In genomic region chr9:132241840-132242620, GRCh38 we compare ENCODE assay signal across 8 cellular contexts.
DNase-seq lines count a peak whose midpoint lies in the region; ATAC-seq, FAIRE-seq and TF ChIP-seq lines count a peak whose summit lies in the region.

No MANE protein-coding gene starts in this region.

- CTCF ChIA-PET in activated CD4-positive, alpha-beta memory T cell treated with anti-CD3 and anti-CD28 coated beads, Interleukin-2, amount 10 ng/mL, durations not matched to agents 7 days and 5 days (lab: Charles Lee) = interaction anchor here (0.6 to 4.4 kb wide), 7 partner anchors 11 to 609 kb away, joined by 3 to 28 read pairs (median 4); no protein-coding TSS in a partner anchor

- TF ChIP-seq POLR2A in GM12891 (IDR thresholded peaks at IDR 0.05; ENCODE audit: low read depth, low read length) (no peak), esophagus muscularis mucosa (IDR thresholded peaks at IDR 0.05; ENCODE audit: low read depth) (no peak)

- no peak for TF ChIP-seq EP300 in esophagus muscularis mucosa (IDR thresholded peaks at IDR 0.05)

- peaks cover 0 to 26% (median 0%) of the 10 kb centered on the region in 4 donors for H3K27me3 ChIP-seq in esophagus muscularis mucosa
- H3K27me3 ChIP-seq in osteoblast (ENCODE audit: insufficient read depth, low read length) = peaks cover 24% of the 10 kb centered on the region

- peaks cover 4% of the 10 kb centered on the region for H4K20me1 ChIP-seq in osteoblast (ENCODE audit: insufficient read depth, low read length)

- no peaks in the 10 kb centered on the region for H3K9me3 Mint-ChIP-seq in activated CD4-positive, alpha-beta memory T cell treated with anti-CD3 and anti-CD28 coated beads, Interleukin-2, amount 10 ng/mL, durations not matched to agents 7 days and 5 days

- peak overlapping the region; percentile 87 for H3K4me2 ChIP-seq in osteoblast (ENCODE audit: insufficient read depth, low read length)

- no peak for ATAC-seq in GM18519 (IDR thresholded peaks at IDR 0.05; ENCODE audit: low FRiP score, unreplicated experiment)

- peaks cover 9% of the 10 kb centered on the region for H3K4me1 Mint-ChIP-seq in activated CD4-positive, alpha-beta memory T cell treated with anti-CD3 and anti-CD28 coated beads, Interleukin-2, amount 10 ng/mL, durations not matched to agents 7 days and 5 days

- peak overlapping the region; percentile 40 to 67 (median 56) for H3K27ac ChIP-seq in esophagus muscularis mucosa (replicated peaks in 1 of 4)
- H3K27ac ChIP-seq in osteoblast (ENCODE audit: low read depth, low read length) = peak overlapping the region; percentile 33

- in situ Hi-C loops in KBM-7 (cut with MboI; ENCODE audit: low pct_unique_long_range_greater_than_20kb, low sequenced_read_pairs) = loop anchor here (25.0 kb wide), 1 partner anchor 480 kb away; no protein-coding TSS in a partner anchor

- H3K4me1 ChIP-seq in esophagus muscularis mucosa = peaks cover 19 to 43% (median 40%) of the 10 kb centered on the region in 4 donors
- H3K4me1 ChIP-seq in osteoblast (ENCODE audit: insufficient read depth, low read length) = peaks cover 27% of the 10 kb centered on the region

- under 1% methylated on average over 36 of the region's 81 CpGs for WGBS in esophagus muscularis mucosa

- TF ChIP-seq CTCF in esophagus muscularis mucosa (IDR thresholded peaks at IDR 0.05) (peak in 1 of 3 experiments; percentile 3), osteoblast (IDR thresholded peaks at IDR 0.05; ENCODE audit: extremely low read depth, low read depth, low read length) (no peak)

- H3K4me3 ChIP-seq in esophagus muscularis mucosa = peak overlapping the region; percentile 70 to 81 (median 76)
- peak overlapping the region; percentile 73 for H3K4me3 ChIP-seq in osteoblast (ENCODE audit: insufficient read depth, low read length)

- peak; percentile 63 for DNase-seq in GM12891 (ENCODE audit: insufficient read length, low spot score)
- DNase-seq in KBM-7 = peak; percentile 86
- peak; percentile 65 for DNase-seq in activated CD4-positive, alpha-beta memory T cell treated with anti-CD3 and anti-CD28 coated beads, Interleukin-2, amount 10 ng/mL, durations not matched to agents 7 days and 5 days
- DNase-seq in esophagus muscularis mucosa (ENCODE audit: extremely low spot score) = no peak
- peak; percentile 91 for DNase-seq in osteoblast (ENCODE audit: insufficient read length, low spot score, missing footprints)
- DNase-seq in AG08396 (ENCODE audit: low spot score) = no peak
- DNase-seq in hepatic stellate cell (ENCODE audit: low spot score) = no peak

- FAIRE-seq in GM12891 (lab: Jason Lieb, UNC) = no peak

- peak overlapping the region; percentile 56 for H3K27ac Mint-ChIP-seq in activated CD4-positive, alpha-beta memory T cell treated with anti-CD3 and anti-CD28 coated beads, Interleukin-2, amount 10 ng/mL, durations not matched to agents 7 days and 5 days

- POLR2A ChIA-PET in activated CD4-positive, alpha-beta memory T cell treated with anti-CD3 and anti-CD28 coated beads, Interleukin-2, amount 10 ng/mL, durations not matched to agents 7 days and 5 days (lab: Charles Lee) = interaction anchor here (0.6 to 1.8 kb wide), 9 partner anchors 18 to 741 kb away, joined by 3 to 6 read pairs (median 4); partner anchors contain the start of genes MED27 and TSC1

- H3K36me3 ChIP-seq in esophagus muscularis mucosa (no peaks in the 10 kb centered on the region), osteoblast (ENCODE audit: insufficient read depth, low read length) (no peaks in the 10 kb centered on the region)

- intact Hi-C loops in esophagus muscularis mucosa (cut with DNase I) = no loop called here

- no peaks in the 10 kb centered on the region for H3K9me3 ChIP-seq in esophagus muscularis mucosa
- no peaks in the 10 kb centered on the region for H3K9me3 ChIP-seq in osteoblast (ENCODE audit: low read depth, low read length)

- peak overlapping the region; percentile 90 for H3K4me3 Mint-ChIP-seq in activated CD4-positive, alpha-beta memory T cell treated with anti-CD3 and anti-CD28 coated beads, Interleukin-2, amount 10 ng/mL, durations not matched to agents 7 days and 5 days

- H3K27me3 Mint-ChIP-seq in activated CD4-positive, alpha-beta memory T cell treated with anti-CD3 and anti-CD28 coated beads, Interleukin-2, amount 10 ng/mL, durations not matched to agents 7 days and 5 days = peaks cover 36% of the 10 kb centered on the region

- peaks cover 3% of the 10 kb centered on the region for H3K36me3 Mint-ChIP-seq in activated CD4-positive, alpha-beta memory T cell treated with anti-CD3 and anti-CD28 coated beads, Interleukin-2, amount 10 ng/mL, durations not matched to agents 7 days and 5 days (ENCODE audit: low read depth)

- H3K79me2 ChIP-seq in osteoblast (ENCODE audit: insufficient read depth, low read length) = no peaks in the 10 kb centered on the region

- H2AFZ ChIP-seq in osteoblast (ENCODE audit: low read length) = peak overlapping the region; percentile 74

TF ChIP-seq in GM12891, 5 proteins besides CTCF, POLR2A, EP300 and RAD21:
- TF ChIP-seq SPI1 (IDR thresholded peaks at IDR 0.05; ENCODE audit: low read depth, low read length) (peak; percentile 68), TAF1 (IDR thresholded peaks at IDR 0.05; ENCODE audit: low read depth, low read length) (no peak)

Comparison
In these comparisons a context has a peak if more than half of its experiments do, and no peak if none do; other contexts are left out.
1. DNase-seq: peak in GM12891 (single experiment), KBM-7 (single experiment), activated CD4-positive, alpha-beta memory T cell treated with anti-CD3 and anti-CD28 coated beads, Interleukin-2, amount 10 ng/mL, durations not matched to agents 7 days and 5 days (single experiment) and osteoblast (single experiment); none in esophagus muscularis mucosa (single experiment), AG08396 (single experiment) and hepatic stellate cell (single experiment).